Comparison of ENCODE assay signal across 2 cellular contexts in the genomic region with DNA sequence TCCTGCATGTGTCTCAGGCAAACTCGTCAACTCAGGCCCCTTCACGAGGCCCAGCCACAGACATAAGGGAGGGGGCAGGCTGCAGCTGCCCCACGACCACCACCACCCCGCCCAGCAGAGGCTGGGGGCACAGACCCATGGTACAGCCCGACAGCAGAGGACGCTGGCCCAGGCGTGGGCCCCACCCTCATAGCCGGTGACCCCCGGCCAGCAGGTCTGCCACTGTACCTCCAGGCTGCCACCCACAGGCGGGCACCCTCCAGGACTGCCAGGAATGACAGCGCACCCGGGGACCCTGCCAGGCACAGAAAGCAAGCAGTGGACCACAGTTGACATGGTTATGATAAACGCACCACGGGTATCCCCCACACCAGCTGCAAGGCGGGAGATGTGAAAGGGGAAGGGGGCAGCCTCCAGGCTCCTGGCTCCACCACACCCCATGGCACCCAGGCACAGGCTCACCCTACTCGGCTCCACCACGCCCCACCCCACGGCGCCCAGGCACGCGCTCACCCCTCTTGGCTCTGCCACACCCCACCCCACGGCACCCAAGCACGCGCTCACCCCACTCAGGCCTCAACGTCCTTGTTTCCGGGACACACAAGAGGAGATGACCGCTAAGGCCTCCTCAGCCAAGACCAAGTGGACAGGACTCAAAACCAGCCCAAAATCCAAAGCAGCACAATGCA.
A peak's percentile ranks its signal among the peaks of the same experiment; 100 is the strongest.
TF ChIP-seq lines count a peak whose summit lies in the region.

No MANE protein-coding gene starts in this region.

TF ChIP-seq in GM23338, 12 proteins besides CTCF, POLR2A, EP300 and RAD21 (continues in another document):
- TF ChIP-seq REST (IDR thresholded peaks at IDR 0.05; ENCODE audit: unreplicated experiment) (no peak), NANOG (IDR thresholded peaks at IDR 0.05; ENCODE audit: borderline replicate concordance) (no peak), EZH2phosphoT487 (IDR thresholded peaks at IDR 0.05; ENCODE audit: unreplicated experiment) (no peak), EZH2 (IDR thresholded peaks at IDR 0.05; ENCODE audit: low read depth, unreplicated experiment) (no peak), JUNB (IDR thresholded peaks at IDR 0.05; ENCODE audit: unreplicated experiment) (no peak), CREB1 (CRISPR knock-in tag; IDR thresholded peaks at IDR 0.05; ENCODE audit: low read depth) (no peak), POLR2AphosphoS5 (IDR thresholded peaks at IDR 0.05; ENCODE audit: low read depth) (no peak), ZNF114 (CRISPR knock-in tag; IDR thresholded peaks at IDR 0.05) (no peak)
- TF ChIP-seq, protein P1, sequence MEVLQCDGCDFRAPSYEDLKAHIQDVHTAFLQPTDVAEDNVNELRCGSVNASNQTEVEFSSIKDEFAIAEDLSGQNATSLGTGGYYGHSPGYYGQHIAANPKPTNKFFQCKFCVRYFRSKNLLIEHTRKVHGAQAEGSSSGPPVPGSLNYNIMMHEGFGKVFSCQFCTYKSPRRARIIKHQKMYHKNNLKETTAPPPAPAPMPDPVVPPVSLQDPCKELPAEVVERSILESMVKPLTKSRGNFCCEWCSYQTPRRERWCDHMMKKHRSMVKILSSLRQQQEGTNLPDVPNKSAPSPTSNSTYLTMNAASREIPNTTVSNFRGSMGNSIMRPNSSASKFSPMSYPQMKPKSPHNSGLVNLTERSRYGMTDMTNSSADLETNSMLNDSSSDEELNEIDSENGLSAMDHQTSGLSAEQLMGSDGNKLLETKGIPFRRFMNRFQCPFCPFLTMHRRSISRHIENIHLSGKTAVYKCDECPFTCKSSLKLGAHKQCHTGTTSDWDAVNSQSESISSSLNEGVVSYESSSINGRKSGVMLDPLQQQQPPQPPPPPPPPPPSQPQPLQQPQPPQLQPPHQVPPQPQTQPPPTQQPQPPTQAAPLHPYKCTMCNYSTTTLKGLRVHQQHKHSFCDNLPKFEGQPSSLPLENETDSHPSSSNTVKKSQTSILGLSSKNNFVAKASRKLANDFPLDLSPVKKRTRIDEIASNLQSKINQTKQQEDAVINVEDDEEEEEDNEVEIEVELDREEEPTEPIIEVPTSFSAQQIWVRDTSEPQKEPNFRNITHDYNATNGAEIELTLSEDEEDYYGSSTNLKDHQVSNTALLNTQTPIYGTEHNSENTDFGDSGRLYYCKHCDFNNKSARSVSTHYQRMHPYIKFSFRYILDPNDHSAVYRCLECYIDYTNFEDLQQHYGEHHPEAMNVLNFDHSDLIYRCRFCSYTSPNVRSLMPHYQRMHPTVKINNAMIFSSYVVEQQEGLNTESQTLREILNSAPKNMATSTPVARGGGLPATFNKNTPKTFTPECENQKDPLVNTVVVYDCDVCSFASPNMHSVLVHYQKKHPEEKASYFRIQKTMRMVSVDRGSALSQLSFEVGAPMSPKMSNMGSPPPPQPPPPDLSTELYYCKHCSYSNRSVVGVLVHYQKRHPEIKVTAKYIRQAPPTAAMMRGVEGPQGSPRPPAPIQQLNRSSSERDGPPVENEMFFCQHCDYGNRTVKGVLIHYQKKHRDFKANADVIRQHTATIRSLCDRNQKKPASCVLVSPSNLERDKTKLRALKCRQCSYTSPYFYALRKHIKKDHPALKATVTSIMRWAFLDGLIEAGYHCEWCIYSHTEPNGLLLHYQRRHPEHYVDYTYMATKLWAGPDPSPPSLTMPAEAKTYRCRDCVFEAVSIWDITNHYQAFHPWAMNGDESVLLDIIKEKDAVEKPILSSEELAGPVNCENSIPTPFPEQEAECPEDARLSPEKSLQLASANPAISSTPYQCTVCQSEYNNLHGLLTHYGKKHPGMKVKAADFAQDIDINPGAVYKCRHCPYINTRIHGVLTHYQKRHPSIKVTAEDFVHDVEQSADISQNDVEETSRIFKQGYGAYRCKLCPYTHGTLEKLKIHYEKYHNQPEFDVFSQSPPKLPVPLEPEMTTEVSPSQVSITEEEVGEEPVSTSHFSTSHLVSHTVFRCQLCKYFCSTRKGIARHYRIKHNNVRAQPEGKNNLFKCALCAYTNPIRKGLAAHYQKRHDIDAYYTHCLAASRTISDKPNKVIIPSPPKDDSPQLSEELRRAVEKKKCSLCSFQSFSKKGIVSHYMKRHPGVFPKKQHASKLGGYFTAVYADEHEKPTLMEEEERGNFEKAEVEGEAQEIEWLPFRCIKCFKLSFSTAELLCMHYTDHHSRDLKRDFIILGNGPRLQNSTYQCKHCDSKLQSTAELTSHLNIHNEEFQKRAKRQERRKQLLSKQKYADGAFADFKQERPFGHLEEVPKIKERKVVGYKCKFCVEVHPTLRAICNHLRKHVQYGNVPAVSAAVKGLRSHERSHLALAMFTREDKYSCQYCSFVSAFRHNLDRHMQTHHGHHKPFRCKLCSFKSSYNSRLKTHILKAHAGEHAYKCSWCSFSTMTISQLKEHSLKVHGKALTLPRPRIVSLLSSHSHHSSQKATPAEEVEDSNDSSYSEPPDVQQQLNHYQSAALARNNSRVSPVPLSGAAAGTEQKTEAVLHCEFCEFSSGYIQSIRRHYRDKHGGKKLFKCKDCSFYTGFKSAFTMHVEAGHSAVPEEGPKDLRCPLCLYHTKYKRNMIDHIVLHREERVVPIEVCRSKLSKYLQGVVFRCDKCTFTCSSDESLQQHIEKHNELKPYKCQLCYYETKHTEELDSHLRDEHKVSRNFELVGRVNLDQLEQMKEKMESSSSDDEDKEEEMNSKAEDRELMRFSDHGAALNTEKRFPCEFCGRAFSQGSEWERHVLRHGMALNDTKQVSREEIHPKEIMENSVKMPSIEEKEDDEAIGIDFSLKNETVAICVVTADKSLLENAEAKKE (CRISPR knock-in tag; IDR thresholded peaks at IDR 0.05), result no peak

TF ChIP-seq in K562, 482 proteins besides CTCF, POLR2A, EP300 and RAD21 (continued from another document):
- TF ChIP-seq ZBTB33 (CRISPR knock-in tag; IDR thresholded peaks at IDR 0.05), result peak; percentile 40; the same call in 1 of the 2 replicates
- TF ChIP-seq GABPB2 (CRISPR knock-in tag; conservative IDR thresholded peaks at IDR 0.05), result no peak
- TF ChIP-seq C11orf30 (IDR thresholded peaks at IDR 0.05; ENCODE audit: low read depth), result no peak
- TF ChIP-seq MYC (IDR thresholded peaks at IDR 0.05; ENCODE audit: low read depth, low read length), result no peak
- no peak for TF ChIP-seq MYC (CRISPR knock-in tag; IDR thresholded peaks at IDR 0.05; ENCODE audit: borderline replicate concordance, low read depth)
